In the genomic region with DNA sequence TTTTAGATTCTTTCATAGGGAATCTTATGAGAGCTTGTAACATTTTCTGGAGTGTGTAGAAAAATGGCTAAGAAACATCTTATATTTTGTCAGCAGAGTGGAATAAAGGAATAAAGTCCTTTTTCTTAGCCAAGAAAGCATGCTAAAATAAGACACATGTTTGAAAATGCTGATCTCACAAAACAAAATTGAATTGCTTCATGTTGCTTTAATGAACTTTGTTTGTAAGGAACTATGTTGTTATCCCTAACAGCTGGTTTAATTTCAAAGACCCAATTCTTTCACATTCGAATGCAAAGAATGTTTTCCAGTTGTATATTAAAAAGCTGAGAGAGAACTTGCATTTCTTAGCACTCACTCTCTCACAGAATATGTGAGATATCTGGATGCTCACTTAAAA, we compare ENCODE assay signal across 16 cellular contexts.
DNase-seq lines count a peak whose midpoint lies in the region; FAIRE-seq and TF ChIP-seq lines count a peak whose summit lies in the region.
"Had no signal": no experiment of that assay in that cellular context is flagged by ENCODE, and none has a peak within 500 bp of the region (broad histone marks: within the 10 kb centered on the region; RNA-seq: fewer than 3 reads in every experiment).

No MANE protein-coding gene starts in this region.

- H3K27me3 Mint-ChIP-seq in nephron (ENCODE audit: low read depth), result no peaks in the 10 kb centered on the region

- H3K4me3 ChIP-seq in choroid plexus epithelial cell (ENCODE audit: low read depth, low read length), result no peak overlapping the region
- H3K4me3 ChIP-seq in tibial nerve, result no peak overlapping the region
- H3K4me3 ChIP-seq in foreskin fibroblast (ENCODE audit: low read depth in 1 of 2, low read length in 2 of 2), result no peak overlapping the region
- H3K4me3 ChIP-seq: SJSA1 had no signal

- no peak for TF ChIP-seq CTCF in choroid plexus epithelial cell (conservative IDR thresholded peaks at IDR 0.05; ENCODE audit: low read depth, low read length)
- no peak for TF ChIP-seq CTCF in nephron (IDR thresholded peaks at IDR 0.05; ENCODE audit: unreplicated experiment in 3 of 3)
- no peak for TF ChIP-seq CTCF in tibial nerve (IDR thresholded peaks at IDR 0.05)
- no peak for TF ChIP-seq CTCF in foreskin fibroblast (IDR thresholded peaks at IDR 0.05; ENCODE audit: low read depth, low read length)

- no peaks in the 10 kb centered on the region for H3K9me3 Mint-ChIP-seq in nephron

- no peak overlapping the region for H3K4me3 Mint-ChIP-seq in nephron

- WGBS in tibial nerve, 2 donors, result 16 to 21% methylated on average over 1 of the region's 1 CpG

- no peaks in the 10 kb centered on the region for H3K36me3 Mint-ChIP-seq in nephron (ENCODE audit: low read depth)

- peaks cover 0 to 28% (median 5%) of the 10 kb centered on the region in 4 donors for H3K4me1 ChIP-seq in tibial nerve

- peak overlapping the region; percentile 13 to 79 (median 48) for H3K27ac ChIP-seq in tibial nerve
- H3K27ac ChIP-seq: C4-2B, KMS-11, SJSA1 had no signal

- no peaks in the 10 kb centered on the region for H3K9me3 ChIP-seq in tibial nerve
- H3K9me3 ChIP-seq: SJSA1 had no signal

- H3K27ac Mint-ChIP-seq in nephron, result peak overlapping the region in 2 of 3 experiments; percentile 29 to 65

- peaks cover 27% of the 10 kb centered on the region for H3K4me1 Mint-ChIP-seq in nephron

- H3K27me3 ChIP-seq in tibial nerve, result no peaks in the 10 kb centered on the region
- H3K27me3 ChIP-seq: SJSA1 had no signal

- H3K36me3 ChIP-seq in tibial nerve, result no peaks in the 10 kb centered on the region
- H3K36me3 ChIP-seq: SJSA1 had no signal

- peak; percentile 86 for FAIRE-seq in H54 (lab: Jason Lieb, UNC)

- no peak for TF ChIP-seq POLR2A in H54 (IDR thresholded peaks at IDR 0.05; ENCODE audit: low read depth, low read length)
- TF ChIP-seq POLR2A in tibial nerve (IDR thresholded peaks at IDR 0.05), result no peak

- DNase-seq in H54 (ENCODE audit: insufficient read length, low spot score) (no peak), choroid plexus epithelial cell (ENCODE audit: low read depth) (peak; percentile 22), tibial nerve (ENCODE audit: low spot score in 2 of 2) (no peak), DMS153 (lab: John Stamatoyannopoulos, UW) (no peak), NCI-H1436 treated with DMSO at 0.1 percent for 48 hours (lab: John Stamatoyannopoulos, UW) (no peak), foreskin fibroblast (no peak)
- DNase-seq: ACHN, AML-193, GF-D8, NCI-H1417, NCI-H187 treated with DMSO at 0.1 percent for 48 hours, NCI-H526 had no signal

- no peak for TF ChIP-seq EP300 in tibial nerve (IDR thresholded peaks at IDR 0.05)
